8 cellular contexts compared by ENCODE assay signal in the genomic region with DNA sequence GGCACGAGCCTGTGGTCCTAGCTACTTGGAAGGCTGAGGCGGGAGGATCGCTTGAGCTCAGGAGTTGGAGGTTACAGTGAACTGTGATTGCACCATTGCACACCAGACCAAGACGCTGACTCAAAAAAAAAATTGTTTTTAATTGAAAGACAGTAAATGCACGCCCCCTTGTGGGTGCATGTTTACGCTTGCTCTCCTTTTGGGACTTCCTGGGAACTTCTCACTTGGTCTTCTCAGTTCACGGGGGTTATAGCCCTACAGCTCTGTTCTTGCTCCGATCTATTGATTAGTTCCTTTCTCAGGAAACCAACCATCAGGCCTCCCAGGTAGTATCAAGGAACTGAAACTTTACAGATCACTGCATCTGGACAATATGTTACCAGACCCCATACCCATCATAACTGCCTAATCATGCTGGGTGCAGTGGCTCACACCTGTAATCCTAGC. TPM values are rescaled to one million over a fixed set of nuclear protein-coding genes. Genes with fewer than 3 reads are reported as not detected.
A peak's percentile ranks its signal among the peaks of the same experiment; 100 is the strongest.
DNase-seq lines count a peak whose midpoint lies in the region; ATAC-seq and TF ChIP-seq lines count a peak whose summit lies in the region.
"Had no signal": no experiment of that assay in that cellular context is flagged by ENCODE, and none has a peak within 500 bp of the region (broad histone marks: within the 10 kb centered on the region; RNA-seq: fewer than 3 reads in every experiment).

No MANE protein-coding gene starts in this region.

- no peaks in the 10 kb centered on the region for H3K27me3 ChIP-seq in lung (ENCODE audit: control insufficient read depth, insufficient read depth)

- H3K9me3 ChIP-seq in lung (ENCODE audit: control insufficient read depth in 2 of 2, insufficient read depth in 1 of 2, low read length in 1 of 2): no peaks in the 10 kb centered on the region

- peak; percentile 72 to 76 for DNase-seq in NCI-H446 (lab: John Stamatoyannopoulos, UW)
- peak; percentile 65 to 73 for DNase-seq in activated CD4-positive, alpha-beta T cell treated with anti-CD3 and anti-CD28 coated beads for 24 hours (ENCODE audit: low read depth in 2 of 2)
- peak; percentile 77 for DNase-seq in coronary artery (ENCODE audit: low spot score)
- peak; percentile 67 for DNase-seq in lung (ENCODE audit: low spot score)
- peak; percentile 69 to 71 for DNase-seq in stimulated activated CD8-positive, alpha-beta memory T cell treated with anti-CD3 and anti-CD28 coated beads, Interleukin-4, amount 100 ng/mL, for 1 hour (ENCODE audit: low read depth in 2 of 2, low spot score in 1 of 2)

- TF ChIP-seq CTCF in GM12872 (IDR thresholded peaks at IDR 0.05; ENCODE audit: insufficient read depth, low read depth, low read length) (peak; percentile 69), coronary artery (IDR thresholded peaks at IDR 0.05) (peak; percentile 32), lung (IDR thresholded peaks at IDR 0.05; ENCODE audit: control extremely low read depth, extremely low read depth) (peak; percentile 68)

- no peaks in the 10 kb centered on the region for H3K4me1 ChIP-seq in lung (ENCODE audit: control insufficient read depth in 2 of 2, insufficient read depth in 2 of 2, low read length in 2 of 2)

- H3K4me3 ChIP-seq in coronary artery (no peak overlapping the region), lung (no peak overlapping the region)

- ATAC-seq in HG02852 (IDR thresholded peaks at IDR 0.05; ENCODE audit: unreplicated experiment) (peak; percentile 39), lung (ENCODE audit: insufficient read depth, low FRiP score) (peak; percentile 88)

- 10 to 14% methylated on average over 8 of the region's 8 CpGs for WGBS in lung, 2 donors

- H3K36me3 ChIP-seq in lung (ENCODE audit: control insufficient read depth in 2 of 2, insufficient read depth in 2 of 2, low read length in 2 of 2): no peaks in the 10 kb centered on the region

- H3K27ac ChIP-seq in coronary artery (peak overlapping the region in 1 of 2 donors; percentile 7), lung (ENCODE audit: low read depth in 1 of 2, low read length in 1 of 2) (no peak overlapping the region)

RNA-seq across cellular contexts. Expression of gene RIPOR1, which starts 14.2 kb away (rescaled TPM):
- total RNA-seq in lung: 100 to 1,000 TPM in 1 of 2 donors, 10 to 100 TPM in 1; 85.1 to 122 TPM
- polyA plus RNA-seq in lung: 10 to 100 TPM; 44.1 to 55.6 TPM

RNA-seq across cellular contexts. Expression of gene AGRP, which starts 31.1 kb away (rescaled TPM):
- total RNA-seq in lung: 1 to 10 TPM in 1 of 2 donors, not detected in 1; 1.4 TPM
- 1 to 10 TPM in 1 of 2 donors, under 1 TPM in 1; 0.97 to 8.3 TPM for polyA plus RNA-seq in lung
- total RNA-seq: mononuclear cell had no signal

RNA-seq across cellular contexts. Expression of gene ATP6V0D1, which starts 33.4 kb away (rescaled TPM):
- total RNA-seq in lung: 100 to 1,000 TPM in 1 of 2 donors, 10 to 100 TPM in 1; 87.2 to 185 TPM
- polyA plus RNA-seq in lung: 100 to 1,000 TPM in 1 of 2 donors, 10 to 100 TPM in 1; 39.6 to 249 TPM

RNA-seq across cellular contexts. Expression of gene CTCF, which starts 47.9 kb away (rescaled TPM):
- total RNA-seq in lung: 10 to 100 TPM; 28.5 to 54.2 TPM
- 10 to 100 TPM; 16.7 to 18.1 TPM for polyA plus RNA-seq in lung
